In genomic region chr18:9743200-9744016, GRCh38 we compare ENCODE assay signal across 8 cellular contexts. TPM values are rescaled to one million over a fixed set of nuclear protein-coding genes. Genes with fewer than 3 reads are reported as not detected.
DNase-seq lines count a peak whose midpoint lies in the region; ATAC-seq and TF ChIP-seq lines count a peak whose summit lies in the region.

No MANE protein-coding gene starts in this region.

- H3F3A ChIP-seq in SK-N-SH (replicated peaks; ENCODE audit: insufficient read depth) = peaks cover 17% of the 10 kb centered on the region
- peaks cover 44% of the 10 kb centered on the region for H3F3A ChIP-seq in smooth muscle cell (ENCODE audit: low read depth)

- H4K20me1 ChIP-seq in SK-N-SH (ENCODE audit: insufficient read depth) (no peaks in the 10 kb centered on the region), smooth muscle cell (ENCODE audit: low read depth) (peaks cover 12% of the 10 kb centered on the region)

- peaks cover 24% of the 10 kb centered on the region; the same call in 1 of the 2 replicates for H3K79me2 ChIP-seq in SK-N-SH (ENCODE audit: insufficient read depth)
- H3K79me2 ChIP-seq in smooth muscle cell (ENCODE audit: low read depth) = peaks cover 73% of the 10 kb centered on the region

- H3K4me1 ChIP-seq in SK-N-SH (ENCODE audit: control insufficient read depth in 1 of 2, insufficient read depth in 2 of 2, low read depth in 1 of 2, low read length in 1 of 2) (peaks cover 3 to 33% of the 10 kb centered on the region in 2 experiments; a peak in 3 of 4 replicates), foreskin keratinocyte (peaks cover 24% of the 10 kb centered on the region), smooth muscle cell (ENCODE audit: low read depth) (peaks cover 26% of the 10 kb centered on the region)

- H3K4me2 ChIP-seq in SK-N-SH = peak overlapping the region; percentile 27
- peak overlapping the region; percentile 83 for H3K4me2 ChIP-seq in smooth muscle cell

- H2AFZ ChIP-seq in SK-N-SH (ENCODE audit: low read depth) (peak overlapping the region; percentile 67; the same call in 1 of the 2 replicates), smooth muscle cell (ENCODE audit: low read depth) (no peak overlapping the region)

- H3K9ac ChIP-seq in SK-N-SH (peak overlapping the region; percentile 53; the same call in 1 of the 2 replicates), smooth muscle cell (ENCODE audit: low read depth) (peak overlapping the region; percentile 68)

- H3K27me3 ChIP-seq in SK-N-SH (ENCODE audit: insufficient read depth) = no peaks in the 10 kb centered on the region
- H3K27me3 ChIP-seq in foreskin keratinocyte = no peaks in the 10 kb centered on the region
- H3K27me3 ChIP-seq in smooth muscle cell (ENCODE audit: low read depth) = no peaks in the 10 kb centered on the region

- H3K9me3 ChIP-seq in SK-N-SH (no peaks in the 10 kb centered on the region), smooth muscle cell (replicated peaks; ENCODE audit: low read depth) (no peaks in the 10 kb centered on the region)

- TF ChIP-seq RAD21 in SK-N-SH (IDR thresholded peaks at IDR 0.05; ENCODE audit: low read length) = no peak

- CTCF ChIA-PET in SK-N-SH (lab: Yijun Ruan, JAX) = no interaction called here

- WGBS in SK-N-SH (ENCODE audit: low lambda C conversion rate) = 20% methylated on average over 11 of the region's 11 CpGs
- 18% methylated on average over 11 of the region's 11 CpGs for WGBS in smooth muscle cell (ENCODE audit: low lambda C conversion rate)

- POLR2A ChIA-PET in SK-N-SH (lab: Yijun Ruan, JAX) = no interaction called here

- TF ChIP-seq EP300 in SK-N-SH (IDR thresholded peaks at IDR 0.05; ENCODE audit: borderline replicate concordance in 1 of 2, low read depth in 1 of 2, low read length in 1 of 2) = peak in 1 of 2 experiments; percentile 86; a peak in 1 of 4 replicates

- peak overlapping the region in 1 of 2 experiments; percentile 15; a peak in 1 of 4 replicates for H3K4me3 ChIP-seq in SK-N-SH (ENCODE audit: low read depth in 2 of 2, low read length in 1 of 2)
- peak overlapping the region; percentile 9 for H3K4me3 ChIP-seq in smooth muscle cell

- ATAC-seq in foreskin keratinocyte = peak; percentile 96
- ATAC-seq in HG03442 (IDR thresholded peaks at IDR 0.05; ENCODE audit: unreplicated experiment) = no peak
- no peak for ATAC-seq in HG03045 (IDR thresholded peaks at IDR 0.05; ENCODE audit: unreplicated experiment)

- DNase-seq in HK-2 (ENCODE audit: unreplicated experiment) = peak; percentile 86
- DNase-seq in SK-N-SH = no peak
- peak; percentile 83 to 93 for DNase-seq in foreskin keratinocyte
- DNase-seq in smooth muscle cell (lab: John Stamatoyannopoulos, UW; ENCODE audit: unreplicated experiment) = no peak
- no peak for DNase-seq in NCI-H774 (lab: John Stamatoyannopoulos, UW)
- no peak for DNase-seq in medulla oblongata (ENCODE audit: extremely low spot score)

- no peaks in the 10 kb centered on the region for H3K9me2 ChIP-seq in SK-N-SH

- H3K27ac ChIP-seq in SK-N-SH (ENCODE audit: low read depth in 2 of 2, low read length in 1 of 2) (peak overlapping the region in 1 of 2 experiments; percentile 93; a peak in 2 of 4 replicates), foreskin keratinocyte (peak overlapping the region; percentile 78), smooth muscle cell (ENCODE audit: low read depth) (peak overlapping the region; percentile 97)

- TF ChIP-seq CTCF in SK-N-SH (IDR thresholded peaks at IDR 0.05) (no peak), foreskin keratinocyte (conservative IDR thresholded peaks at IDR 0.05) (no peak), smooth muscle cell (IDR thresholded peaks at IDR 0.05; ENCODE audit: borderline replicate concordance, insufficient read depth, poor library complexity, severe bottlenecking) (no peak)

- H3K36me3 ChIP-seq in SK-N-SH (replicated peaks in 1 of 2; ENCODE audit: control insufficient read depth in 1 of 2, insufficient read depth in 2 of 2, low read length in 1 of 2) = no peaks in the 10 kb centered on the region
- no peaks in the 10 kb centered on the region for H3K36me3 ChIP-seq in smooth muscle cell (ENCODE audit: low read depth)

TF ChIP-seq in SK-N-SH, 30 proteins besides CTCF, POLR2A, EP300 and RAD21 (continues in another document):
- TF ChIP-seq SMC3 (IDR thresholded peaks at IDR 0.05; ENCODE audit: low read depth, low read length) (no peak), REST (IDR thresholded peaks at IDR 0.05; ENCODE audit: low read depth, low read length) (0 out of 2 replicates have a peak, but pooled peaks have one; percentile 29), GABPA (IDR thresholded peaks at IDR 0.05; ENCODE audit: low read depth) (no peak), TEAD4 (IDR thresholded peaks at IDR 0.05; ENCODE audit: borderline replicate concordance, insufficient read depth) (peak; percentile 46; the same call in 1 of the 2 replicates), NRF1 (IDR thresholded peaks at IDR 0.05; ENCODE audit: low read depth, low read length) (no peak), CHD2 (IDR thresholded peaks at IDR 0.05; ENCODE audit: low read length, partially characterized antibody) (no peak), RCOR1 (IDR thresholded peaks at IDR 0.05; ENCODE audit: low read length) (no peak), MAX (IDR thresholded peaks at IDR 0.05; ENCODE audit: low read depth) (peak; percentile 83), MEF2A (IDR thresholded peaks at IDR 0.05; ENCODE audit: borderline replicate concordance, low read depth) (no peak), ELF1 (IDR thresholded peaks at IDR 0.05) (peak; percentile 49), TAF1 (IDR thresholded peaks at IDR 0.05; ENCODE audit: borderline replicate concordance, low read depth, low read length) (no peak), JUND (IDR thresholded peaks at IDR 0.05) (peak; percentile 96), TCF12 (IDR thresholded peaks at IDR 0.05) (peak; percentile 89), FOXJ3 (CRISPR knock-in tag; IDR thresholded peaks at IDR 0.05) (no peak), RFX5 (IDR thresholded peaks at IDR 0.05; ENCODE audit: low read length) (no peak), FOXM1 (IDR thresholded peaks at IDR 0.05; ENCODE audit: low read depth) (no peak; the same call in 1 of the 2 replicates), POLR2AphosphoS5 (IDR thresholded peaks at IDR 0.05; ENCODE audit: low read depth, low read length) (peak; percentile 59; the same call in 1 of the 2 replicates)
- TF ChIP-seq, protein P1, sequence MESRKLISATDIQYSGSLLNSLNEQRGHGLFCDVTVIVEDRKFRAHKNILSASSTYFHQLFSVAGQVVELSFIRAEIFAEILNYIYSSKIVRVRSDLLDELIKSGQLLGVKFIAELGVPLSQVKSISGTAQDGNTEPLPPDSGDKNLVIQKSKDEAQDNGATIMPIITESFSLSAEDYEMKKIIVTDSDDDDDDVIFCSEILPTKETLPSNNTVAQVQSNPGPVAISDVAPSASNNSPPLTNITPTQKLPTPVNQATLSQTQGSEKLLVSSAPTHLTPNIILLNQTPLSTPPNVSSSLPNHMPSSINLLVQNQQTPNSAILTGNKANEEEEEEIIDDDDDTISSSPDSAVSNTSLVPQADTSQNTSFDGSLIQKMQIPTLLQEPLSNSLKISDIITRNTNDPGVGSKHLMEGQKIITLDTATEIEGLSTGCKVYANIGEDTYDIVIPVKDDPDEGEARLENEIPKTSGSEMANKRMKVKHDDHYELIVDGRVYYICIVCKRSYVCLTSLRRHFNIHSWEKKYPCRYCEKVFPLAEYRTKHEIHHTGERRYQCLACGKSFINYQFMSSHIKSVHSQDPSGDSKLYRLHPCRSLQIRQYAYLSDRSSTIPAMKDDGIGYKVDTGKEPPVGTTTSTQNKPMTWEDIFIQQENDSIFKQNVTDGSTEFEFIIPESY (IDR thresholded peaks at IDR 0.05; ENCODE audit: borderline replicate concordance, low read depth) = 0 out of 2 replicates have a peak, but pooled peaks have one; percentile 13

RNA-seq across cellular contexts. Expression of gene RAB31, which starts 35.3 kb away (rescaled TPM):
- 22.4 and 23.0 TPM in 2 replicates for polyA plus RNA-seq in SK-N-SH (2012; rRNA removed)
- 30.5 and 34.5 TPM in 2 replicates for polyA plus RNA-seq in SK-N-SH (2012; cell fraction: cytosol; rRNA removed)
- polyA plus RNA-seq in SK-N-SH (2012; cell fraction: nucleus; rRNA removed) = 17.8 and 28.6 TPM in 2 replicates
- total RNA-seq in foreskin keratinocyte = 35.2 and 51.7 TPM in 2 replicates
- polyA plus RNA-seq in foreskin keratinocyte = 19.1 and 23.9 TPM in 2 replicates
- 116 and 123 TPM in 2 replicates for total RNA-seq in smooth muscle cell
- polyA plus RNA-seq in smooth muscle cell = 389 and 414 TPM in 2 replicates

Comparison
In these comparisons a context has a peak if more than half of its experiments do, and no peak if none do; other contexts are left out.
1. DNase-seq: peak in HK-2 (single experiment) and foreskin keratinocyte (2 of 2); none in SK-N-SH (single experiment), smooth muscle cell (single experiment), NCI-H774 (single experiment) and medulla oblongata (single experiment).
2. RNA of gene RAB31, which starts 35.3 kb away (polyA plus RNA-seq): 389 to 414 TPM in smooth muscle cell; 19.1 to 23.9 TPM in foreskin keratinocyte and 17.8 to 34.5 TPM in SK-N-SH; every median in the first group is over 10 times any median in the second.